ENCODE assay signal across 8 cellular contexts in genomic region chr9:33884856-33885701, GRCh38.
A peak's percentile ranks its signal among the peaks of the same experiment; 100 is the strongest.
DNase-seq lines count a peak whose midpoint lies in the region; ATAC-seq, FAIRE-seq and TF ChIP-seq lines count a peak whose summit lies in the region.

No MANE protein-coding gene starts in this region.

- no peak overlapping the region for H3K4me3 Mint-ChIP-seq in CD4-positive, alpha-beta memory T cell
- H3K4me3 Mint-ChIP-seq in activated T-helper 1 cell treated with anti-CD3 and anti-CD28 coated beads, Interleukin-12 subunit alpha, Interleukin-12 subunit beta, Interleukin-2, Interleukin-4 antibody, amounts not matched to agents 30 ng/mL and 10 ng/mL and 1 ng/mL, durations not matched to agents 14 hours and 24 hours and 36 hours = no peak overlapping the region

- no peak overlapping the region for H4K91ac ChIP-seq in neuronal stem cell (ENCODE audit: low read depth, low read length, poor library complexity)

- no peak overlapping the region for H3K4me3 ChIP-seq in CD4-positive, alpha-beta memory T cell (ENCODE audit: low read length in 2 of 2)
- no peak overlapping the region for H3K4me3 ChIP-seq in HepG2 (replicated peaks in 1 of 3; ENCODE audit: insufficient read depth in 1 of 3, low read depth in 2 of 3, low read length in 3 of 3)
- H3K4me3 ChIP-seq in effector memory CD4-positive, alpha-beta T cell (ENCODE audit: insufficient read depth, low read depth, low read length, poor library complexity, severe bottlenecking) = no peak overlapping the region
- H3K4me3 ChIP-seq in neuronal stem cell (ENCODE audit: low read length in 2 of 2) = no peak overlapping the region

- H3K27me3 ChIP-seq in CD4-positive, alpha-beta memory T cell (ENCODE audit: insufficient read depth, low read length) = no peaks in the 10 kb centered on the region
- H3K27me3 ChIP-seq in HepG2 (ENCODE audit: control insufficient read depth in 1 of 2, insufficient read depth in 2 of 2, low read length in 2 of 2) (no peaks in the 10 kb centered on the region), neuronal stem cell (ENCODE audit: control insufficient read depth in 3 of 3, insufficient read depth in 3 of 3, low read depth in 1 of 3, low read length in 3 of 3) (no peaks in the 10 kb centered on the region)
- H3K27me3 ChIP-seq in effector memory CD4-positive, alpha-beta T cell (replicated peaks; ENCODE audit: control insufficient read depth, insufficient read depth, low read length, poor library complexity, severe bottlenecking) = no peaks in the 10 kb centered on the region

- peaks cover 19% of the 10 kb centered on the region for H3K4me1 ChIP-seq in CD4-positive, alpha-beta memory T cell (ENCODE audit: insufficient read depth, low read length)
- H3K4me1 ChIP-seq in HepG2 (ENCODE audit: insufficient read depth, low read length) = peaks cover 18% of the 10 kb centered on the region
- no peaks in the 10 kb centered on the region for H3K4me1 ChIP-seq in effector memory CD4-positive, alpha-beta T cell (ENCODE audit: control insufficient read depth, insufficient read depth, low read length, poor library complexity, severe bottlenecking)
- H3K4me1 ChIP-seq in neuronal stem cell (ENCODE audit: control insufficient read depth in 2 of 2, insufficient read depth in 1 of 2, low read depth in 1 of 2, low read length in 2 of 2) = peaks cover 3% of the 10 kb centered on the region in 2 donors

- no peak overlapping the region for H3K23ac ChIP-seq in neuronal stem cell (ENCODE audit: low read depth, low read length, poor library complexity)

- peaks cover 0 to 14% of the 10 kb centered on the region in 2 donors for H3K36me3 Mint-ChIP-seq in CD4-positive, alpha-beta memory T cell
- peaks cover 5% of the 10 kb centered on the region for H3K36me3 Mint-ChIP-seq in activated T-helper 1 cell treated with anti-CD3 and anti-CD28 coated beads, Interleukin-12 subunit alpha, Interleukin-12 subunit beta, Interleukin-2, Interleukin-4 antibody, amounts not matched to agents 30 ng/mL and 10 ng/mL and 1 ng/mL, durations not matched to agents 14 hours and 24 hours and 36 hours (ENCODE audit: low read depth)

- H3K36me3 ChIP-seq in CD4-positive, alpha-beta memory T cell (ENCODE audit: insufficient read depth, low read length) = no peaks in the 10 kb centered on the region
- H3K36me3 ChIP-seq in HepG2 (replicated peaks in 1 of 2; ENCODE audit: control insufficient read depth in 1 of 2, insufficient read depth in 2 of 2, low read length in 2 of 2) = peaks cover 3 to 12% of the 10 kb centered on the region in 2 experiments; a peak in 4 of 5 replicates
- H3K36me3 ChIP-seq in effector memory CD4-positive, alpha-beta T cell (ENCODE audit: control insufficient read depth, insufficient read depth, low read length) = no peaks in the 10 kb centered on the region
- peaks cover 1 to 42% of the 10 kb centered on the region in 2 donors for H3K36me3 ChIP-seq in neuronal stem cell (replicated peaks in 1 of 2; ENCODE audit: control insufficient read depth in 2 of 2, insufficient read depth in 2 of 2, low read length in 2 of 2)

- intact Hi-C loops in CD4-positive, alpha-beta memory T cell (cut with micrococcal nuclease) = no loop called here
- intact Hi-C loops in activated T-helper 1 cell treated with anti-CD3 and anti-CD28 coated beads, Interleukin-12 subunit alpha, Interleukin-12 subunit beta, Interleukin-2, Interleukin-4 antibody, amounts not matched to agents 30 ng/mL and 10 ng/mL and 1 ng/mL, durations not matched to agents 14 hours and 24 hours and 36 hours (cut with micrococcal nuclease) = no loop called here
- intact Hi-C loops in HepG2 (cut with micrococcal nuclease; ENCODE audit: unreplicated experiment) = no loop called here

- no peaks in the 10 kb centered on the region for H3K9me3 Mint-ChIP-seq in CD4-positive, alpha-beta memory T cell
- H3K9me3 Mint-ChIP-seq in activated T-helper 1 cell treated with anti-CD3 and anti-CD28 coated beads, Interleukin-12 subunit alpha, Interleukin-12 subunit beta, Interleukin-2, Interleukin-4 antibody, amounts not matched to agents 30 ng/mL and 10 ng/mL and 1 ng/mL, durations not matched to agents 14 hours and 24 hours and 36 hours = no peaks in the 10 kb centered on the region

- TF ChIP-seq RAD21 in HepG2 (CRISPR knock-in tag; IDR thresholded peaks at IDR 0.05) = no peak

- H2BK5ac ChIP-seq in neuronal stem cell (ENCODE audit: low read length) = no peak overlapping the region

- H3K4me2 ChIP-seq in HepG2 (ENCODE audit: low read depth, low read length) (no peak overlapping the region), neuronal stem cell (ENCODE audit: insufficient read depth, low read length, poor library complexity, severe bottlenecking) (no peak overlapping the region)

- no peak overlapping the region for H2AK5ac ChIP-seq in neuronal stem cell (ENCODE audit: low read depth, low read length)

- no peak overlapping the region for H2AFZ ChIP-seq in HepG2 (ENCODE audit: low read length)
- H2AFZ ChIP-seq in neuronal stem cell (ENCODE audit: low read length) = no peak overlapping the region

- BruUV-seq in HepG2 (replicated peaks; lab: Mats Ljungman, UMichigan) = no TSS peak

- no peaks in the 10 kb centered on the region for H3K9me3 ChIP-seq in CD4-positive, alpha-beta memory T cell (ENCODE audit: control insufficient read depth in 1 of 2, low read length in 2 of 2)
- H3K9me3 ChIP-seq in HepG2 (ENCODE audit: low read length) = no peaks in the 10 kb centered on the region
- H3K9me3 ChIP-seq in effector memory CD4-positive, alpha-beta T cell (ENCODE audit: control insufficient read depth, low read length) = no peaks in the 10 kb centered on the region
- peaks cover 0 to 2% of the 10 kb centered on the region in 2 donors for H3K9me3 ChIP-seq in neuronal stem cell (replicated peaks in 1 of 2; ENCODE audit: control insufficient read depth in 2 of 2, insufficient read depth in 1 of 2, low read depth in 1 of 2, low read length in 2 of 2)

- no peak overlapping the region for H2BK15ac ChIP-seq in neuronal stem cell (ENCODE audit: low read length)

- no peak overlapping the region for H3K27ac ChIP-seq in CD4-positive, alpha-beta memory T cell (ENCODE audit: low read depth, low read length)
- H3K27ac ChIP-seq in HepG2 (ENCODE audit: extremely low read length, insufficient read depth, low read length) (no peak overlapping the region), neuronal stem cell (replicated peaks; ENCODE audit: low read length) (no peak overlapping the region)
- H3K27ac ChIP-seq in effector memory CD4-positive, alpha-beta T cell (ENCODE audit: insufficient read depth, low read length, poor library complexity, severe bottlenecking) = no peak overlapping the region

- peaks cover 69% of the 10 kb centered on the region for H3K79me2 ChIP-seq in HepG2 (ENCODE audit: insufficient read depth, low read length)

- H3K4me1 Mint-ChIP-seq in CD4-positive, alpha-beta memory T cell = peaks cover 26 to 41% (median 32%) of the 10 kb centered on the region in 4 donors
- H3K4me1 Mint-ChIP-seq in activated T-helper 1 cell treated with anti-CD3 and anti-CD28 coated beads, Interleukin-12 subunit alpha, Interleukin-12 subunit beta, Interleukin-2, Interleukin-4 antibody, amounts not matched to agents 30 ng/mL and 10 ng/mL and 1 ng/mL, durations not matched to agents 14 hours and 24 hours and 36 hours (ENCODE audit: low read depth) = peaks cover 30% of the 10 kb centered on the region

- CTCF ChIA-PET in CD4-positive, alpha-beta memory T cell (lab: Charles Lee; ENCODE audit: partially characterized antibody) = interaction anchor here (1.0 kb wide), 1 partner anchor 39 kb away, joined by 3 read pairs; no protein-coding TSS in a partner anchor
- CTCF ChIA-PET in HepG2 (lab: Yijun Ruan, JAX; ENCODE audit: low intra/inter-chr PET ratio, low total read pairs) = no interaction called here

- TF ChIP-seq POLR2A in HepG2 (IDR thresholded peaks at IDR 0.05; ENCODE audit: insufficient read depth in 1 of 2, low read depth in 2 of 2, low read length in 2 of 2) = no peak

- H3K18ac ChIP-seq in neuronal stem cell (ENCODE audit: low read length) = no peak overlapping the region

- H3K27ac Mint-ChIP-seq in CD4-positive, alpha-beta memory T cell = peak overlapping the region in 6 of 7 donors; percentile 28 to 67 (median 48)
- H3K27ac Mint-ChIP-seq in activated T-helper 1 cell treated with anti-CD3 and anti-CD28 coated beads, Interleukin-12 subunit alpha, Interleukin-12 subunit beta, Interleukin-2, Interleukin-4 antibody, amounts not matched to agents 30 ng/mL and 10 ng/mL and 1 ng/mL, durations not matched to agents 14 hours and 24 hours and 36 hours = peak overlapping the region; percentile 22

- no peak for FAIRE-seq in HepG2 (lab: Jason Lieb, UNC)

- peaks cover 24% of the 10 kb centered on the region for H4K20me1 ChIP-seq in HepG2 (ENCODE audit: insufficient read depth, low read length)

- in situ Hi-C loops in HepG2 (cut with HindIII; ENCODE audit: extremely low pct_ligation_motif_present, low pct_unique_long_range_greater_than_20kb) = no loop called here

- H4K8ac ChIP-seq in neuronal stem cell (ENCODE audit: low read depth, low read length) = no peak overlapping the region

- no peak overlapping the region for H3K4ac ChIP-seq in neuronal stem cell (ENCODE audit: low read length)

- no peak for DNase-seq in CD4-positive, alpha-beta memory T cell
- DNase-seq in HT1080 (ENCODE audit: low read depth) (peak; percentile 21), HepG2 (ENCODE audit: low spot score) (no peak), neuronal stem cell (ENCODE audit: low spot score) (no peak)
- no peak for DNase-seq in activated T-helper 1 cell treated with anti-CD3 and anti-CD28 coated beads, Interleukin-12 subunit alpha, Interleukin-12 subunit beta, Interleukin-2, Interleukin-4 antibody, amounts not matched to agents 30 ng/mL and 10 ng/mL and 1 ng/mL, durations not matched to agents 14 hours and 24 hours and 36 hours (ENCODE audit: low spot score)
- no peak for DNase-seq in effector memory CD4-positive, alpha-beta T cell
- no peak for DNase-seq in stimulated activated CD4-positive, alpha-beta T cell treated with anti-CD3 and anti-CD28 coated beads, Interleukin-12 subunit alpha, Interleukin-12 subunit beta, amount 100 ng/mL, for 4 hours

- POLR2A ChIA-PET in CD4-positive, alpha-beta memory T cell (lab: Charles Lee; ENCODE audit: partially characterized antibody) = no interaction called here
- POLR2A ChIA-PET in HepG2 (lab: Yijun Ruan, JAX) = no interaction called here

- H3K9ac ChIP-seq in HepG2 (ENCODE audit: insufficient read depth, low read depth, low read length) = no peak overlapping the region
- H3K9ac ChIP-seq in neuronal stem cell (ENCODE audit: low read depth, low read length, poor library complexity) = no peak overlapping the region

- no peaks in the 10 kb centered on the region for H3K27me3 Mint-ChIP-seq in CD4-positive, alpha-beta memory T cell
- H3K27me3 Mint-ChIP-seq in activated T-helper 1 cell treated with anti-CD3 and anti-CD28 coated beads, Interleukin-12 subunit alpha, Interleukin-12 subunit beta, Interleukin-2, Interleukin-4 antibody, amounts not matched to agents 30 ng/mL and 10 ng/mL and 1 ng/mL, durations not matched to agents 14 hours and 24 hours and 36 hours (ENCODE audit: insufficient read depth) = no peaks in the 10 kb centered on the region

- no peak for TF ChIP-seq CTCF in HepG2 (CRISPR knock-in tag; IDR thresholded peaks at IDR 0.05)

- ATAC-seq in HepG2 (no peak), HG03565 (IDR thresholded peaks at IDR 0.05; ENCODE audit: unreplicated experiment) (no peak)

- no peak for TF ChIP-seq EP300 in HepG2 (IDR thresholded peaks at IDR 0.05; ENCODE audit: low read depth in 2 of 2, low read length in 2 of 2)
- TF ChIP-seq EP300 in HepG2 (CRISPR knock-in tag; IDR thresholded peaks at IDR 0.05; ENCODE audit: borderline replicate concordance) = no peak

- 80% methylated on average over 5 of the region's 5 CpGs for WGBS in HepG2 (ENCODE audit: low lambda C conversion rate)
- no CpG with 5 or more reads among the region's 5 CpGs for WGBS in neuronal stem cell (ENCODE audit: extremely low coverage in 2 of 2, insufficient read length in 2 of 2, insufficient replicate concordance in 1 of 2), 2 donors

- no peak overlapping the region for H2BK12ac ChIP-seq in neuronal stem cell (ENCODE audit: low read length)

- no peak overlapping the region for H2BK120ac ChIP-seq in neuronal stem cell (ENCODE audit: low read depth, low read length)

- peaks cover 2% of the 10 kb centered on the region for H3K79me1 ChIP-seq in neuronal stem cell (ENCODE audit: low read depth, low read length)

- no peak overlapping the region for H3K14ac ChIP-seq in neuronal stem cell (ENCODE audit: low read length)
